Comparison of ENCODE assay signal across 1 cellular context in the genomic region with DNA sequence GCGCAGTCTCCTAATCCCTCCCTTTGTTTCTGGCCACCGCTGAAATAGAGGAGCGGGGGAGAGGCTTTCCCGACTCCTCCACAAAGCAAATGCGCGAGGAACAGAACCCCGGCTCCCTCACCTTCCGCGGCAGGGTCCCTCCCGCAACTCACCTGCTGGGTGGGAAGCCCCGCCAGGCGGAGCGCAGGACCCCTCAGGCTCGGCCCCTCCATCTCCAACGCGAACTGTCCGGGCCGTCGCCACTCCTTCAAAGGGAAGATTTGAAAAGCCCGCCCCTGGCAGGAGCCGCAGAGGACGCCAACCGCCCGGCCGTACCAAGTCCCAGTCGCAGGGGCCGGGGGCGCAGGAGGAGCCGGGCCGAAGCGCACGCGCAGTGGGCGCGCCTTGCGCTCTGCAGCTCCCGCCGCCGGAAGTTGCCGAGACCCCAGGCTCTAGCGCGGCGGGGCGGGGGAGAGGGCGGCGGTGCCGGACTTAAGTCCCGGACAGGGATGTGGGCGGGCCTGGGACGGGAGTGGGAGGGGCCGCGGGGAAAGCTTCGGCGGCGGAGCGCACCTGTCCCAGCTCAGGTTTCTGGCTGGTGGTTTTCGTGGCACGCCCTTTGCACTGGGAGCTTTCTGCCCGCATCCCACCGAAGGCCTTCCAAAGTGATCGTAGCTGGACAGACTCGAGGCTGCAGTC.
TF ChIP-seq lines count a peak whose summit lies in the region.

A gene with protein sequence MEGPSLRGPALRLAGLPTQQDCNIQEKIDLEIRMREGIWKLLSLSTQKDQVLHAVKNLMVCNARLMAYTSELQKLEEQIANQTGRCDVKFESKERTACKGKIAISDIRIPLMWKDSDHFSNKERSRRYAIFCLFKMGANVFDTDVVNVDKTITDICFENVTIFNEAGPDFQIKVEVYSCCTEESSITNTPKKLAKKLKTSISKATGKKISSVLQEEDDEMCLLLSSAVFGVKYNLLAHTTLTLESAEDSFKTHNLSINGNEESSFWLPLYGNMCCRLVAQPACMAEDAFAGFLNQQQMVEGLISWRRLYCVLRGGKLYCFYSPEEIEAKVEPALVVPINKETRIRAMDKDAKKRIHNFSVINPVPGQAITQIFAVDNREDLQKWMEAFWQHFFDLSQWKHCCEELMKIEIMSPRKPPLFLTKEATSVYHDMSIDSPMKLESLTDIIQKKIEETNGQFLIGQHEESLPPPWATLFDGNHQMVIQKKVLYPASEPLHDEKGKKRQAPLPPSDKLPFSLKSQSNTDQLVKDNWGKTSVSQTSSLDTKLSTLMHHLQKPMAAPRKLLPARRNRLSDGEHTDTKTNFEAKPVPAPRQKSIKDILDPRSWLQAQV (minus strand): TSS at position 446 of the 678 bp plus-strand sequence. CDS start 234 bp downstream, at position 212.

TF ChIP-seq in WTC11, 78 proteins besides CTCF, POLR2A, EP300 and RAD21 (continued from another document and continues in another):
- TF ChIP-seq, protein P1, sequence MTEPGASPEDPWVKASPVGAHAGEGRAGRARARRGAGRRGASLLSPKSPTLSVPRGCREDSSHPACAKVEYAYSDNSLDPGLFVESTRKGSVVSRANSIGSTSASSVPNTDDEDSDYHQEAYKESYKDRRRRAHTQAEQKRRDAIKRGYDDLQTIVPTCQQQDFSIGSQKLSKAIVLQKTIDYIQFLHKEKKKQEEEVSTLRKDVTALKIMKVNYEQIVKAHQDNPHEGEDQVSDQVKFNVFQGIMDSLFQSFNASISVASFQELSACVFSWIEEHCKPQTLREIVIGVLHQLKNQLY (CRISPR knock-in tag; IDR thresholded peaks at IDR 0.05): no peak
- TF ChIP-seq GABPB1 (CRISPR knock-in tag; IDR thresholded peaks at IDR 0.05) (peak; percentile 75), SMAD3 (CRISPR knock-in tag; IDR thresholded peaks at IDR 0.05; ENCODE audit: borderline replicate concordance) (no peak), RELA (CRISPR knock-in tag; IDR thresholded peaks at IDR 0.05; ENCODE audit: borderline replicate concordance) (0 out of 2 replicates have a peak, but pooled peaks have one; percentile 53), CBFB (CRISPR knock-in tag; IDR thresholded peaks at IDR 0.05; ENCODE audit: low read depth) (no peak), FOXP1 (CRISPR knock-in tag; IDR thresholded peaks at IDR 0.05; ENCODE audit: borderline replicate concordance) (no peak; the same call in 1 of the 2 replicates), FOXK1 (CRISPR knock-in tag; IDR thresholded peaks at IDR 0.05) (peak; percentile 27; the same call in 1 of the 2 replicates), NR2C2 (CRISPR knock-in tag; IDR thresholded peaks at IDR 0.05) (peak; percentile 23; the same call in 1 of the 2 replicates), MXD4 (CRISPR knock-in tag; IDR thresholded peaks at IDR 0.05; ENCODE audit: borderline replicate concordance) (no peak), ZNF317 (CRISPR knock-in tag; IDR thresholded peaks at IDR 0.05; ENCODE audit: borderline replicate concordance, low read depth) (no peak), HMGA2 (CRISPR knock-in tag; IDR thresholded peaks at IDR 0.05) (no peak), ZNF416 (CRISPR knock-in tag; IDR thresholded peaks at IDR 0.05) (no peak), TCF7 (CRISPR knock-in tag; IDR thresholded peaks at IDR 0.05; ENCODE audit: low read depth) (no peak), NFE2L1 (CRISPR knock-in tag; IDR thresholded peaks at IDR 0.05) (peak; percentile 5; the same call in 1 of the 2 replicates), ETV6 (CRISPR knock-in tag; IDR thresholded peaks at IDR 0.05) (peak; percentile 60), NFATC4 (CRISPR knock-in tag; IDR thresholded peaks at IDR 0.05) (no peak), NR1H2 (CRISPR knock-in tag; IDR thresholded peaks at IDR 0.05) (no peak), NFYB (CRISPR knock-in tag; conservative IDR thresholded peaks at IDR 0.05; ENCODE audit: low read depth) (no peak), ZNF423 (CRISPR knock-in tag; IDR thresholded peaks at IDR 0.05) (no peak), EMX1 (CRISPR knock-in tag; IDR thresholded peaks at IDR 0.05) (no peak), NR3C1 (CRISPR knock-in tag; conservative IDR thresholded peaks at IDR 0.05; ENCODE audit: low read depth) (no peak), TEAD1 (CRISPR knock-in tag; IDR thresholded peaks at IDR 0.05) (0 out of 2 replicates have a peak, but pooled peaks have one; percentile 16), TEAD4 (CRISPR knock-in tag; IDR thresholded peaks at IDR 0.05) (no peak)
- TF ChIP-seq, protein P2, sequence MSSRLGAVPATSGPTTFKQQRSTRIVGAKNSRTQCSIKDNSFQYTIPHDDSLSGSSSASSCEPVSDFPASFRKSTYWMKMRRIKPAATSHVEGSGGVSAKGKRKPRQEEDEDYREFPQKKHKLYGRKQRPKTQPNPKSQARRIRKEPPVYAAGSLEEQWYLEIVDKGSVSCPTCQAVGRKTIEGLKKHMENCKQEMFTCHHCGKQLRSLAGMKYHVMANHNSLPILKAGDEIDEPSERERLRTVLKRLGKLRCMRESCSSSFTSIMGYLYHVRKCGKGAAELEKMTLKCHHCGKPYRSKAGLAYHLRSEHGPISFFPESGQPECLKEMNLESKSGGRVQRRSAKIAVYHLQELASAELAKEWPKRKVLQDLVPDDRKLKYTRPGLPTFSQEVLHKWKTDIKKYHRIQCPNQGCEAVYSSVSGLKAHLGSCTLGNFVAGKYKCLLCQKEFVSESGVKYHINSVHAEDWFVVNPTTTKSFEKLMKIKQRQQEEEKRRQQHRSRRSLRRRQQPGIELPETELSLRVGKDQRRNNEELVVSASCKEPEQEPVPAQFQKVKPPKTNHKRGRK (CRISPR knock-in tag; IDR thresholded peaks at IDR 0.05; ENCODE audit: borderline replicate concordance): no peak
- TF ChIP-seq, protein P3, sequence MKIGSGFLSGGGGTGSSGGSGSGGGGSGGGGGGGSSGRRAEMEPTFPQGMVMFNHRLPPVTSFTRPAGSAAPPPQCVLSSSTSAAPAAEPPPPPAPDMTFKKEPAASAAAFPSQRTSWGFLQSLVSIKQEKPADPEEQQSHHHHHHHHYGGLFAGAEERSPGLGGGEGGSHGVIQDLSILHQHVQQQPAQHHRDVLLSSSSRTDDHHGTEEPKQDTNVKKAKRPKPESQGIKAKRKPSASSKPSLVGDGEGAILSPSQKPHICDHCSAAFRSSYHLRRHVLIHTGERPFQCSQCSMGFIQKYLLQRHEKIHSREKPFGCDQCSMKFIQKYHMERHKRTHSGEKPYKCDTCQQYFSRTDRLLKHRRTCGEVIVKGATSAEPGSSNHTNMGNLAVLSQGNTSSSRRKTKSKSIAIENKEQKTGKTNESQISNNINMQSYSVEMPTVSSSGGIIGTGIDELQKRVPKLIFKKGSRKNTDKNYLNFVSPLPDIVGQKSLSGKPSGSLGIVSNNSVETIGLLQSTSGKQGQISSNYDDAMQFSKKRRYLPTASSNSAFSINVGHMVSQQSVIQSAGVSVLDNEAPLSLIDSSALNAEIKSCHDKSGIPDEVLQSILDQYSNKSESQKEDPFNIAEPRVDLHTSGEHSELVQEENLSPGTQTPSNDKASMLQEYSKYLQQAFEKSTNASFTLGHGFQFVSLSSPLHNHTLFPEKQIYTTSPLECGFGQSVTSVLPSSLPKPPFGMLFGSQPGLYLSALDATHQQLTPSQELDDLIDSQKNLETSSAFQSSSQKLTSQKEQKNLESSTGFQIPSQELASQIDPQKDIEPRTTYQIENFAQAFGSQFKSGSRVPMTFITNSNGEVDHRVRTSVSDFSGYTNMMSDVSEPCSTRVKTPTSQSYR (CRISPR knock-in tag; IDR thresholded peaks at IDR 0.05): 0 out of 2 replicates have a peak, but pooled peaks have one; percentile 17
- TF ChIP-seq, protein P4, sequence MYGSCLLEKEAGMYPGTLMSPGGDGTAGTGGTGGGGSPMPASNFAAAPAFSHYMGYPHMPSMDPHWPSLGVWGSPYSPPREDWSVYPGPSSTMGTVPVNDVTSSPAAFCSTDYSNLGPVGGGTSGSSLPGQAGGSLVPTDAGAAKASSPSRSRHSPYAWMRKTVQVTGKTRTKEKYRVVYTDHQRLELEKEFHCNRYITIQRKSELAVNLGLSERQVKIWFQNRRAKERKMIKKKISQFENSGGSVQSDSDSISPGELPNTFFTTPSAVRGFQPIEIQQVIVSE (CRISPR knock-in tag; IDR thresholded peaks at IDR 0.05; ENCODE audit: borderline replicate concordance): no peak
- TF ChIP-seq, protein P5, sequence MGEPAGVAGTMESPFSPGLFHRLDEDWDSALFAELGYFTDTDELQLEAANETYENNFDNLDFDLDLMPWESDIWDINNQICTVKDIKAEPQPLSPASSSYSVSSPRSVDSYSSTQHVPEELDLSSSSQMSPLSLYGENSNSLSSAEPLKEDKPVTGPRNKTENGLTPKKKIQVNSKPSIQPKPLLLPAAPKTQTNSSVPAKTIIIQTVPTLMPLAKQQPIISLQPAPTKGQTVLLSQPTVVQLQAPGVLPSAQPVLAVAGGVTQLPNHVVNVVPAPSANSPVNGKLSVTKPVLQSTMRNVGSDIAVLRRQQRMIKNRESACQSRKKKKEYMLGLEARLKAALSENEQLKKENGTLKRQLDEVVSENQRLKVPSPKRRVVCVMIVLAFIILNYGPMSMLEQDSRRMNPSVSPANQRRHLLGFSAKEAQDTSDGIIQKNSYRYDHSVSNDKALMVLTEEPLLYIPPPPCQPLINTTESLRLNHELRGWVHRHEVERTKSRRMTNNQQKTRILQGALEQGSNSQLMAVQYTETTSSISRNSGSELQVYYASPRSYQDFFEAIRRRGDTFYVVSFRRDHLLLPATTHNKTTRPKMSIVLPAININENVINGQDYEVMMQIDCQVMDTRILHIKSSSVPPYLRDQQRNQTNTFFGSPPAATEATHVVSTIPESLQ (CRISPR knock-in tag; IDR thresholded peaks at IDR 0.05): no peak
- TF ChIP-seq, protein P6, sequence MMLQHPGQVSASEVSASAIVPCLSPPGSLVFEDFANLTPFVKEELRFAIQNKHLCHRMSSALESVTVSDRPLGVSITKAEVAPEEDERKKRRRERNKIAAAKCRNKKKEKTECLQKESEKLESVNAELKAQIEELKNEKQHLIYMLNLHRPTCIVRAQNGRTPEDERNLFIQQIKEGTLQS (CRISPR knock-in tag; conservative IDR thresholded peaks at IDR 0.05): no peak
- TF ChIP-seq, protein P7, sequence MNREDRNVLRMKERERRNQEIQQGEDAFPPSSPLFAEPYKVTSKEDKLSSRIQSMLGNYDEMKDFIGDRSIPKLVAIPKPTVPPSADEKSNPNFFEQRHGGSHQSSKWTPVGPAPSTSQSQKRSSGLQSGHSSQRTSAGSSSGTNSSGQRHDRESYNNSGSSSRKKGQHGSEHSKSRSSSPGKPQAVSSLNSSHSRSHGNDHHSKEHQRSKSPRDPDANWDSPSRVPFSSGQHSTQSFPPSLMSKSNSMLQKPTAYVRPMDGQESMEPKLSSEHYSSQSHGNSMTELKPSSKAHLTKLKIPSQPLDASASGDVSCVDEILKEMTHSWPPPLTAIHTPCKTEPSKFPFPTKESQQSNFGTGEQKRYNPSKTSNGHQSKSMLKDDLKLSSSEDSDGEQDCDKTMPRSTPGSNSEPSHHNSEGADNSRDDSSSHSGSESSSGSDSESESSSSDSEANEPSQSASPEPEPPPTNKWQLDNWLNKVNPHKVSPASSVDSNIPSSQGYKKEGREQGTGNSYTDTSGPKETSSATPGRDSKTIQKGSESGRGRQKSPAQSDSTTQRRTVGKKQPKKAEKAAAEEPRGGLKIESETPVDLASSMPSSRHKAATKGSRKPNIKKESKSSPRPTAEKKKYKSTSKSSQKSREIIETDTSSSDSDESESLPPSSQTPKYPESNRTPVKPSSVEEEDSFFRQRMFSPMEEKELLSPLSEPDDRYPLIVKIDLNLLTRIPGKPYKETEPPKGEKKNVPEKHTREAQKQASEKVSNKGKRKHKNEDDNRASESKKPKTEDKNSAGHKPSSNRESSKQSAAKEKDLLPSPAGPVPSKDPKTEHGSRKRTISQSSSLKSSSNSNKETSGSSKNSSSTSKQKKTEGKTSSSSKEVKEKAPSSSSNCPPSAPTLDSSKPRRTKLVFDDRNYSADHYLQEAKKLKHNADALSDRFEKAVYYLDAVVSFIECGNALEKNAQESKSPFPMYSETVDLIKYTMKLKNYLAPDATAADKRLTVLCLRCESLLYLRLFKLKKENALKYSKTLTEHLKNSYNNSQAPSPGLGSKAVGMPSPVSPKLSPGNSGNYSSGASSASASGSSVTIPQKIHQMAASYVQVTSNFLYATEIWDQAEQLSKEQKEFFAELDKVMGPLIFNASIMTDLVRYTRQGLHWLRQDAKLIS (CRISPR knock-in tag; IDR thresholded peaks at IDR 0.05; ENCODE audit: borderline replicate concordance): no peak
- TF ChIP-seq, protein P8, sequence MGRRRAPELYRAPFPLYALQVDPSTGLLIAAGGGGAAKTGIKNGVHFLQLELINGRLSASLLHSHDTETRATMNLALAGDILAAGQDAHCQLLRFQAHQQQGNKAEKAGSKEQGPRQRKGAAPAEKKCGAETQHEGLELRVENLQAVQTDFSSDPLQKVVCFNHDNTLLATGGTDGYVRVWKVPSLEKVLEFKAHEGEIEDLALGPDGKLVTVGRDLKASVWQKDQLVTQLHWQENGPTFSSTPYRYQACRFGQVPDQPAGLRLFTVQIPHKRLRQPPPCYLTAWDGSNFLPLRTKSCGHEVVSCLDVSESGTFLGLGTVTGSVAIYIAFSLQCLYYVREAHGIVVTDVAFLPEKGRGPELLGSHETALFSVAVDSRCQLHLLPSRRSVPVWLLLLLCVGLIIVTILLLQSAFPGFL (CRISPR knock-in tag; IDR thresholded peaks at IDR 0.05; ENCODE audit: borderline replicate concordance): no peak
- TF ChIP-seq, protein P9, sequence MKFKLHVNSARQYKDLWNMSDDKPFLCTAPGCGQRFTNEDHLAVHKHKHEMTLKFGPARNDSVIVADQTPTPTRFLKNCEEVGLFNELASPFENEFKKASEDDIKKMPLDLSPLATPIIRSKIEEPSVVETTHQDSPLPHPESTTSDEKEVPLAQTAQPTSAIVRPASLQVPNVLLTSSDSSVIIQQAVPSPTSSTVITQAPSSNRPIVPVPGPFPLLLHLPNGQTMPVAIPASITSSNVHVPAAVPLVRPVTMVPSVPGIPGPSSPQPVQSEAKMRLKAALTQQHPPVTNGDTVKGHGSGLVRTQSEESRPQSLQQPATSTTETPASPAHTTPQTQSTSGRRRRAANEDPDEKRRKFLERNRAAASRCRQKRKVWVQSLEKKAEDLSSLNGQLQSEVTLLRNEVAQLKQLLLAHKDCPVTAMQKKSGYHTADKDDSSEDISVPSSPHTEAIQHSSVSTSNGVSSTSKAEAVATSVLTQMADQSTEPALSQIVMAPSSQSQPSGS (CRISPR knock-in tag; IDR thresholded peaks at IDR 0.05; ENCODE audit: borderline replicate concordance, low read depth): no peak
- TF ChIP-seq, protein P10, sequence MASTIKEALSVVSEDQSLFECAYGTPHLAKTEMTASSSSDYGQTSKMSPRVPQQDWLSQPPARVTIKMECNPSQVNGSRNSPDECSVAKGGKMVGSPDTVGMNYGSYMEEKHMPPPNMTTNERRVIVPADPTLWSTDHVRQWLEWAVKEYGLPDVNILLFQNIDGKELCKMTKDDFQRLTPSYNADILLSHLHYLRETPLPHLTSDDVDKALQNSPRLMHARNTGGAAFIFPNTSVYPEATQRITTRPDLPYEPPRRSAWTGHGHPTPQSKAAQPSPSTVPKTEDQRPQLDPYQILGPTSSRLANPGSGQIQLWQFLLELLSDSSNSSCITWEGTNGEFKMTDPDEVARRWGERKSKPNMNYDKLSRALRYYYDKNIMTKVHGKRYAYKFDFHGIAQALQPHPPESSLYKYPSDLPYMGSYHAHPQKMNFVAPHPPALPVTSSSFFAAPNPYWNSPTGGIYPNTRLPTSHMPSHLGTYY (CRISPR knock-in tag; IDR thresholded peaks at IDR 0.05): no peak
- TF ChIP-seq, protein P11, sequence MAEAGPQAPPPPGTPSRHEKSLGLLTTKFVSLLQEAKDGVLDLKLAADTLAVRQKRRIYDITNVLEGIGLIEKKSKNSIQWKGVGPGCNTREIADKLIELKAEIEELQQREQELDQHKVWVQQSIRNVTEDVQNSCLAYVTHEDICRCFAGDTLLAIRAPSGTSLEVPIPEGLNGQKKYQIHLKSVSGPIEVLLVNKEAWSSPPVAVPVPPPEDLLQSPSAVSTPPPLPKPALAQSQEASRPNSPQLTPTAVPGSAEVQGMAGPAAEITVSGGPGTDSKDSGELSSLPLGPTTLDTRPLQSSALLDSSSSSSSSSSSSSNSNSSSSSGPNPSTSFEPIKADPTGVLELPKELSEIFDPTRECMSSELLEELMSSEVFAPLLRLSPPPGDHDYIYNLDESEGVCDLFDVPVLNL (CRISPR knock-in tag; IDR thresholded peaks at IDR 0.05; ENCODE audit: borderline replicate concordance, low read depth): peak; percentile 97
